In genomic region chr6:28982476-28983266, GRCh38 we compare ENCODE assay signal across 8 cellular contexts. TPM values are rescaled to one million over a fixed set of nuclear protein-coding genes. Genes with fewer than 3 reads are reported as not detected.
DNase-seq lines count a peak whose midpoint lies in the region; ATAC-seq, FAIRE-seq and TF ChIP-seq lines count a peak whose summit lies in the region.

No MANE protein-coding gene starts in this region.

- peak overlapping the region; percentile 83 for H3K4me3 ChIP-seq in NB4 (ENCODE audit: low read depth, low read length)
- H3K4me3 ChIP-seq in gastroesophageal sphincter, result peak overlapping the region; percentile 58 to 100
- peak overlapping the region; percentile 13 to 54 (median 44) for H3K4me3 ChIP-seq in pancreas

- CTCF ChIA-PET in activated CD4-positive, alpha-beta T cell treated with anti-CD3 and anti-CD28 coated beads for 36 hours (lab: Charles Lee), result interaction anchor here (0.7 to 2.5 kb wide), 9 partner anchors 23 to 146 kb away, joined by 3 to 9 read pairs (median 3); partner anchors contain the start of genes TRIM27 and ZNF311
- CTCF ChIA-PET in activated CD4-positive, alpha-beta memory T cell treated with anti-CD3 and anti-CD28 coated beads for 36 hours (lab: Charles Lee), result interaction anchor here (1.3 to 2.9 kb wide), 4 partner anchors 31 to 145 kb away, joined by 3 to 26 read pairs (median 8); no protein-coding TSS in a partner anchor

- no peak for TF ChIP-seq EP300 in gastroesophageal sphincter (IDR thresholded peaks at IDR 0.05)

- POLR2A ChIA-PET in activated CD4-positive, alpha-beta T cell treated with anti-CD3 and anti-CD28 coated beads for 36 hours (lab: Charles Lee), result interaction anchor here (0.6 kb wide), 2 partner anchors 40 to 1092 kb away, joined by 3 to 5 read pairs; a partner anchor contains a TSS
- POLR2A ChIA-PET in activated CD4-positive, alpha-beta memory T cell treated with anti-CD3 and anti-CD28 coated beads for 36 hours (lab: Charles Lee), result no interaction called here

- 8 to 13% methylated on average over 16 to 17 of the region's 17 CpGs for WGBS in gastroesophageal sphincter (ENCODE audit: low coverage in 1 of 2), 2 donors
- WGBS in pancreas, 2 donors, result 8 to 10% methylated on average over 17 of the region's 17 CpGs

- ATAC-seq in activated CD4-positive, alpha-beta T cell treated with anti-CD3 and anti-CD28 coated beads for 36 hours, result peak; percentile 28
- peak; percentile 16 for ATAC-seq in gastroesophageal sphincter
- ATAC-seq in pancreas, result peak in 3 of 4 donors; percentile 18 to 34 (median 30)
- no peak for ATAC-seq in HG02970 (IDR thresholded peaks at IDR 0.05; ENCODE audit: low FRiP score, unreplicated experiment)

- H3K4me1 ChIP-seq in gastroesophageal sphincter (peaks cover 0 to 35% (median 0%) of the 10 kb centered on the region in 3 donors), pancreas (peaks cover 0 to 6% (median 0%) of the 10 kb centered on the region in 3 donors)

- TF ChIP-seq POLR2A in NB4 (IDR thresholded peaks at IDR 0.05; ENCODE audit: extremely low read depth, insufficient read length), result no peak
- no peak for TF ChIP-seq POLR2A in gastroesophageal sphincter (IDR thresholded peaks at IDR 0.05)

- intact Hi-C loops in activated CD4-positive, alpha-beta T cell treated with anti-CD3 and anti-CD28 coated beads for 36 hours (cut with DNase I, micrococcal nuclease), result loop anchor here (1.0 to 5.0 kb wide), 7 partner anchors 34 to 845 kb away; no protein-coding TSS in a partner anchor
- intact Hi-C loops in activated CD4-positive, alpha-beta memory T cell treated with anti-CD3 and anti-CD28 coated beads for 36 hours (cut with micrococcal nuclease), result loop anchor here (1.0 kb wide), 2 partner anchors 86 to 119 kb away; no protein-coding TSS in a partner anchor
- intact Hi-C loops in pancreas (cut with DNase I), result no loop called here

- H3K9me3 ChIP-seq in gastroesophageal sphincter, result no peaks in the 10 kb centered on the region
- H3K9me3 ChIP-seq in pancreas, result no peaks in the 10 kb centered on the region

- H3K27ac ChIP-seq in gastroesophageal sphincter (peak overlapping the region; percentile 79 to 87 (median 81)), pancreas (peak overlapping the region; percentile 13 to 68 (median 38))

- DNase-seq in activated CD4-positive, alpha-beta T cell treated with anti-CD3 and anti-CD28 coated beads for 36 hours, result peak; percentile 33
- no peak for DNase-seq in activated CD4-positive, alpha-beta T cell treated with anti-CD3 and anti-CD28 coated beads, Interleukin-2, amount 50 U/mL, for 4 hours
- DNase-seq in NB4 (ENCODE audit: low read depth) (peak; percentile 83), pancreas (peak in 1 of 6 donors; percentile 21), iPS-NIHi7 (ENCODE audit: extremely low spot score) (no peak)
- peak; percentile 25 for DNase-seq in activated CD4-positive, alpha-beta memory T cell treated with anti-CD3 and anti-CD28 coated beads for 36 hours

- peaks cover 38% of the 10 kb centered on the region for H3K4me1 Mint-ChIP-seq in activated CD4-positive, alpha-beta T cell treated with anti-CD3 and anti-CD28 coated beads for 36 hours
- H3K4me1 Mint-ChIP-seq in activated CD4-positive, alpha-beta memory T cell treated with anti-CD3 and anti-CD28 coated beads for 36 hours (ENCODE audit: low read depth), result peaks cover 54% of the 10 kb centered on the region

- no peaks in the 10 kb centered on the region for H3K36me3 ChIP-seq in gastroesophageal sphincter
- no peaks in the 10 kb centered on the region for H3K36me3 ChIP-seq in pancreas

- peak overlapping the region; percentile 63 for H3K27ac Mint-ChIP-seq in activated CD4-positive, alpha-beta T cell treated with anti-CD3 and anti-CD28 coated beads for 36 hours
- H3K27ac Mint-ChIP-seq in activated CD4-positive, alpha-beta memory T cell treated with anti-CD3 and anti-CD28 coated beads for 36 hours, result no peak overlapping the region

- H3K4me3 Mint-ChIP-seq in activated CD4-positive, alpha-beta T cell treated with anti-CD3 and anti-CD28 coated beads for 36 hours, result peak overlapping the region; percentile 86
- peak overlapping the region; percentile 82 for H3K4me3 Mint-ChIP-seq in activated CD4-positive, alpha-beta memory T cell treated with anti-CD3 and anti-CD28 coated beads for 36 hours

- TF ChIP-seq CTCF in NB4 (IDR thresholded peaks at IDR 0.05; ENCODE audit: low read depth, low read length) (no peak), gastroesophageal sphincter (IDR thresholded peaks at IDR 0.05) (peak in 3 of 4 experiments; percentile 21 to 31 (median 28)), pancreas (IDR thresholded peaks at IDR 0.05) (no peak)

- H3K9me3 Mint-ChIP-seq in activated CD4-positive, alpha-beta T cell treated with anti-CD3 and anti-CD28 coated beads for 36 hours (ENCODE audit: low read depth), result no peaks in the 10 kb centered on the region
- H3K9me3 Mint-ChIP-seq in activated CD4-positive, alpha-beta memory T cell treated with anti-CD3 and anti-CD28 coated beads for 36 hours, result peaks cover 4% of the 10 kb centered on the region

- H3K27me3 ChIP-seq in gastroesophageal sphincter, result peaks cover 6% of the 10 kb centered on the region
- peaks cover 0 to 4% (median 0%) of the 10 kb centered on the region in 4 donors for H3K27me3 ChIP-seq in pancreas

- peaks cover 44% of the 10 kb centered on the region for H3K27me3 Mint-ChIP-seq in activated CD4-positive, alpha-beta T cell treated with anti-CD3 and anti-CD28 coated beads for 36 hours
- H3K27me3 Mint-ChIP-seq in activated CD4-positive, alpha-beta memory T cell treated with anti-CD3 and anti-CD28 coated beads for 36 hours, result peaks cover 25% of the 10 kb centered on the region

- FAIRE-seq in pancreas (lab: Jason Lieb, UNC), result no peak

- peaks cover 8% of the 10 kb centered on the region for H3K36me3 Mint-ChIP-seq in activated CD4-positive, alpha-beta T cell treated with anti-CD3 and anti-CD28 coated beads for 36 hours (ENCODE audit: low read depth)
- peaks cover 5% of the 10 kb centered on the region for H3K36me3 Mint-ChIP-seq in activated CD4-positive, alpha-beta memory T cell treated with anti-CD3 and anti-CD28 coated beads for 36 hours

RNA-seq across cellular contexts. Expression of gene ZNF311, which starts 22.4 kb away (rescaled TPM):
- total RNA-seq in activated CD4-positive, alpha-beta T cell treated with anti-CD3 and anti-CD28 coated beads for 36 hours, result 1 to 10 TPM in 1 of 2 experiments, under 1 TPM in 1; 0.98 to 1.0 TPM
- total RNA-seq in activated CD4-positive, alpha-beta memory T cell treated with anti-CD3 and anti-CD28 coated beads for 36 hours, result 1 to 10 TPM in 1 of 2 experiments, under 1 TPM in 1; 0.99 to 1.3 TPM
- total RNA-seq in gastroesophageal sphincter (1 to 10 TPM in 1 of 4 donors, under 1 TPM in 3; 0.35 to 1.4 (median 0.88) TPM), pancreas (1 to 10 TPM in 1 of 6 donors, under 1 TPM in 5; 0.19 to 1.2 (median 0.35) TPM)
- 1 to 10 TPM in 1 of 2 donors, under 1 TPM in 1; 0.92 to 1.1 TPM for polyA plus RNA-seq in pancreas

RNA-seq across cellular contexts. Expression of gene TRIM27, which starts 58.9 kb away (rescaled TPM):
- 10 to 100 TPM; 48.5 to 54.6 TPM for total RNA-seq in activated CD4-positive, alpha-beta T cell treated with anti-CD3 and anti-CD28 coated beads for 36 hours
- 10 to 100 TPM; 49.7 to 54.6 TPM for total RNA-seq in activated CD4-positive, alpha-beta memory T cell treated with anti-CD3 and anti-CD28 coated beads for 36 hours
- total RNA-seq in gastroesophageal sphincter (10 to 100 TPM; 36.0 to 55.1 (median 37.4) TPM), pancreas (10 to 100 TPM; 24.1 to 33.6 (median 28.4) TPM)
- 10 to 100 TPM; 41.8 to 43.3 TPM for polyA plus RNA-seq in pancreas

Comparison
In these comparisons a context has a peak if more than half of its experiments do, and no peak if none do; other contexts are left out.
1. DNase-seq: peak in activated CD4-positive, alpha-beta T cell treated with anti-CD3 and anti-CD28 coated beads for 36 hours (single experiment), NB4 (single experiment) and activated CD4-positive, alpha-beta memory T cell treated with anti-CD3 and anti-CD28 coated beads for 36 hours (single experiment); none in activated CD4-positive, alpha-beta T cell treated with anti-CD3 and anti-CD28 coated beads, Interleukin-2, amount 50 U/mL, for 4 hours (0 of 2) and iPS-NIHi7 (single experiment).
2. CTCF ChIP-seq: peak in gastroesophageal sphincter (3 of 4); none in NB4 (single experiment) and pancreas (0 of 4).
3. intact Hi-C loops: an anchor here in activated CD4-positive, alpha-beta T cell treated with anti-CD3 and anti-CD28 coated beads for 36 hours (1.0 to 5.0 kb wide) and activated CD4-positive, alpha-beta memory T cell treated with anti-CD3 and anti-CD28 coated beads for 36 hours (1.0 kb wide); none called in pancreas.
4. Peak in every context shown above with its lines, with median percentiles within 50 percentile points of each other: H3K4me3 ChIP-seq.